Comparison of ENCODE assay signal across 12 cellular contexts in the genomic region with DNA sequence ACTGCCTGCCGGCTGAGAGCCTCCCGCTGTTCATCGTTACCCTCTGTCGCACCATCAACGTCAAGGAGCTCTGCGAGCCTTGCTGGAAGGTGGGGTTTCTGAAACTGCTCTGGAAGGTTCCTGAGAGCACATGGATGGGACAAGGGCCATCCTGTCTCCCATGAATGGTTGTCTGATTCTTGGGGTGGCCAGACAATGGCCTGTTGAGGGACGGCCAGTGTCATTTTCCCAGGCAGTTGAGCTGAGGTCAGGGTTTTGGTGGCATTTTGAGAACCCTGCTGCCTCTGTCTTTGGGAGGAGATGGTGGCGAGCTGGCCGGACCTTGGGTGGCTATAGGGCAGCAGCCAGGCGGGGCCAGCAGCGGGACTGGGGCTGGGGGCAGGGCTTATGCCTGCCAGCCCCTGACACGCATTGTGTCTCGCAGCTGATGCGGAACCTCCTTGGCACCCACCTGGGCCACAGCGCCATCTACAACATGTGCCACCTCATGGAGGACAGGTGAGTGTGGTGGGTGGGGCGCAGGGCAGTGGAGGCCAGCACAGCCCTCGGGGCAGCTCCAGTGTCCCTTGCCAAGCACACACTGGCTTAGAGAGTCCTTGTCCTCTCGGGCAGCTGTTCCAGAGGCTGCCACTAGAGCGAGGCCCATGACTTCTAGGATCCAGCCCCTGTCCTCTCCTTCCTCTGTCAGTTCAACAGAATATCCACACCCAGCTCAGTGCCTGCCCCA. TPM values are rescaled to one million over a fixed set of nuclear protein-coding genes. Genes with fewer than 3 reads are reported as not detected.
A peak's percentile ranks its signal among the peaks of the same experiment; 100 is the strongest.
DNase-seq lines count a peak whose midpoint lies in the region; TF ChIP-seq lines count a peak whose summit lies in the region.
"Had no signal": no experiment of that assay in that cellular context is flagged by ENCODE, and none has a peak within 500 bp of the region (broad histone marks: within the 10 kb centered on the region; RNA-seq: fewer than 3 reads in every experiment).

No MANE protein-coding gene starts in this region.

- H3K36me3 Mint-ChIP-seq in endothelial cell (ENCODE audit: low read depth, unreplicated experiment), result peaks cover 25% of the 10 kb centered on the region
- peaks cover 6% of the 10 kb centered on the region for H3K36me3 Mint-ChIP-seq in progenitor cell of endocrine pancreas (ENCODE audit: insufficient read depth)

- TF ChIP-seq CTCF in LNCAP (IDR thresholded peaks at IDR 0.05), result 0 out of 2 replicates have a peak, but pooled peaks have one; percentile 14
- TF ChIP-seq CTCF in endothelial cell (IDR thresholded peaks at IDR 0.05; ENCODE audit: unreplicated experiment), result no peak
- peak; percentile 34 for TF ChIP-seq CTCF in progenitor cell of endocrine pancreas (IDR thresholded peaks at IDR 0.05; ENCODE audit: unreplicated experiment)

- H3K4me1 Mint-ChIP-seq in endothelial cell (ENCODE audit: unreplicated experiment) (no peaks in the 10 kb centered on the region), progenitor cell of endocrine pancreas (ENCODE audit: low read depth) (no peaks in the 10 kb centered on the region)

- H3K9me3 Mint-ChIP-seq in endothelial cell (ENCODE audit: unreplicated experiment), result no peaks in the 10 kb centered on the region
- H3K9me3 Mint-ChIP-seq in progenitor cell of endocrine pancreas (ENCODE audit: low read depth), result no peaks in the 10 kb centered on the region
- H3K9me3 Mint-ChIP-seq: T-helper 1 cell treated with Interleukin-12 subunit alpha and Interleukin-12 subunit beta and Interleukin-4 antibody, amounts not matched to agents 30 μg/mL and 1 μg/mL, for 36 hours had no signal

- H3K27ac Mint-ChIP-seq in endothelial cell (ENCODE audit: unreplicated experiment), result no peak overlapping the region
- no peak overlapping the region for H3K27ac Mint-ChIP-seq in progenitor cell of endocrine pancreas
- H3K27ac Mint-ChIP-seq: T-helper 1 cell treated with Interleukin-12 subunit alpha and Interleukin-12 subunit beta and Interleukin-4 antibody, amounts not matched to agents 30 μg/mL and 1 μg/mL, for 36 hours had no signal

- DNase-seq in DMS 273 (lab: John Stamatoyannopoulos, UW; ENCODE audit: unreplicated experiment) (peak; percentile 41), DMS 273 treated with DMSO at 0.1 percent for 48 hours (lab: John Stamatoyannopoulos, UW) (no peak), endothelial cell (ENCODE audit: low spot score) (no peak), progenitor cell of endocrine pancreas (ENCODE audit: low spot score, unreplicated experiment) (no peak), COLO829 (ENCODE audit: low spot score) (no peak)
- no peak for DNase-seq in stimulated activated naive CD4-positive, alpha-beta T cell treated with Interleukin-2 at 50 U/mL for 16 hours (lab: John Stamatoyannopoulos, UW)
- DNase-seq in stimulated activated CD4-positive, alpha-beta T cell treated with anti-CD3 and anti-CD28 coated beads, Interleukin-1b, Interleukin-23, amount 100 ng/mL, for 48 hours, result no peak
- DNase-seq: activated T-cell treated with anti-CD3 and anti-CD28 coated beads, Interleukin-2, amount 50 U/mL, for 48 hours; cortex of kidney; NCI-H2081 treated with DMSO at 0.1 percent for 48 hours had no signal

- H3K27me3 Mint-ChIP-seq in endothelial cell (ENCODE audit: unreplicated experiment) (peaks cover 4% of the 10 kb centered on the region), progenitor cell of endocrine pancreas (no peaks in the 10 kb centered on the region)

- H3K4me3 Mint-ChIP-seq in endothelial cell (ENCODE audit: unreplicated experiment), result peak overlapping the region; percentile 42
- H3K4me3 Mint-ChIP-seq in progenitor cell of endocrine pancreas (ENCODE audit: low read depth), result no peak overlapping the region
- H3K4me3 Mint-ChIP-seq: T-helper 1 cell treated with Interleukin-12 subunit alpha and Interleukin-12 subunit beta and Interleukin-4 antibody, amounts not matched to agents 30 μg/mL and 1 μg/mL, for 36 hours had no signal

RNA-seq across cellular contexts. Expression of gene TSC2, which starts 9.1 kb away (rescaled TPM):
- total RNA-seq in endothelial cell (ENCODE audit: unreplicated experiment), result 180 TPM
- 241 and 253 TPM in 2 replicates for total RNA-seq in progenitor cell of endocrine pancreas

RNA-seq across cellular contexts. Expression of gene NTHL1, which starts 9.2 kb away (rescaled TPM):
- 25.6 TPM for total RNA-seq in endothelial cell (ENCODE audit: unreplicated experiment)
- 24.2 and 28.1 TPM in 2 replicates for total RNA-seq in progenitor cell of endocrine pancreas

RNA-seq across cellular contexts. Expression of gene NHERF2, which starts 30.1 kb away (rescaled TPM):
- 78.8 TPM for total RNA-seq in endothelial cell (ENCODE audit: unreplicated experiment)
- 8.4 and 10.3 TPM in 2 replicates for total RNA-seq in progenitor cell of endocrine pancreas

RNA-seq across cellular contexts. Expression of gene NPW, which starts 37.3 kb away (rescaled TPM):
- total RNA-seq in endothelial cell (ENCODE audit: unreplicated experiment) (0.82 TPM), progenitor cell of endocrine pancreas (5.0 and 5.3 TPM in 2 replicates)

RNA-seq across cellular contexts. Expression of gene ZNF598, which starts 47.2 kb away (rescaled TPM):
- total RNA-seq in endothelial cell (ENCODE audit: unreplicated experiment) (34.4 TPM), progenitor cell of endocrine pancreas (41.5 and 43.6 TPM in 2 replicates)
